14 cellular contexts compared by ENCODE assay signal in the genomic region with DNA sequence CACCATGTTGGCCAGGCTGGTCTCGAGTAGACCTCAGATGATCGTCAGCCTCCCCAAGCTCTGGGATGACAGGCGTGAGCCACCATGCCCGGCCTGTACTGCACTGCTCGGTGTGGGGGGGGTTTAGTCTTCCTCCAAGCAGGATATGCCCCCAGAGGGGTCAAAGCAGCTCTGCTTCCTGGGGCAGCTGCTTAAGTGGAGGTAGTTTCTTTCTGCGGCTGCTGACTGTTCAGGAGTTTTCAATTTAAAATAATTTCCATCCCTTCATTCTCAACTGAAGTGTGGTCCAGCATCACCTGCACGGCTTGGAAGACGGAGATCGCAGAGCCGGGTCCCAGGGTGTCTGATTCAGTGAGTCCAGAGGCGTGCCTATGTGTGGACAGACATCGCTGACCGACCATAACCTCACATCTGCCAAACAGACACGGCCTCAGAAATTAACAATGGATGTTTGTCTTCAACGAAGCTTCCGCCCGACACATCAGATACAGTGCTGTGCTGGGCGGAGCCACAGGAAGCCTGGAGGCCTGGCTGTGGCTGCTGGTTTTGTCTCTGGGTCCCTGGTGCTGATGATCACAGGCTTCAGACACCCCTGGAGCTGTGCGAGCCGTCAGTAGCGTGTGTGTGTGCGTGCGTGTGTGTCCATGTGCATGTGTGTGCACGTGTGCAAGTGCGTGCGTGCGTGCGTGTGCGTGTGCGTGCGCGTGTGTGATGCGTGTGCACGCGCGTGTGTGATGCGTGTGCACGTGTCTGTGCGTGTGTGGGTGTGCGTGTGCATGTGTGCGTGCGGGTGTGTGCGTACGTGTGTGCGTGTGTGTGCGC.
DNase-seq lines count a peak whose midpoint lies in the region; ATAC-seq and TF ChIP-seq lines count a peak whose summit lies in the region.
"Had no signal": no experiment of that assay in that cellular context is flagged by ENCODE, and none has a peak within 500 bp of the region (broad histone marks: within the 10 kb centered on the region; RNA-seq: fewer than 3 reads in every experiment).

No MANE protein-coding gene starts in this region.

- DNase-seq in SJCRH30 (peak; percentile 8 to 33), head of caudate nucleus (peak in 41 of 42 donors; percentile 18 to 86 (median 69)), neural progenitor cell (ENCODE audit: low spot score) (no peak), kidney glomerular epithelial cell (lab: John Stamatoyannopoulos, UW) (no peak), tibial artery (no peak), OCI-M1 (lab: John Stamatoyannopoulos, UW) (no peak)
- DNase-seq: aorta; NCI-H446 treated with DMSO at 0.1 percent for 48 hours; stimulated activated CD4-positive, alpha-beta T cell treated with anti-CD3 and anti-CD28 coated beads, Interleukin-12 subunit alpha, Interleukin-12 subunit beta, amount 100 ng/mL, for 4 hours; stimulated activated naive CD4-positive, alpha-beta T cell had no signal

- H3K4me3 ChIP-seq in BLaER1 treated with 17β-estradiol and CSF1 and Interleukin-3, amounts not matched to agents 10 nM and 100 nM, result no peak overlapping the region
- H3K4me3 ChIP-seq in SJCRH30, result no peak overlapping the region
- H3K4me3 ChIP-seq in neural progenitor cell, result no peak overlapping the region
- H3K4me3 ChIP-seq in tibial artery, result no peak overlapping the region

- peaks cover 15 to 55% (median 32%) of the 10 kb centered on the region in 10 experiments; a peak in 19 of 20 replicates for H3K4me1 ChIP-seq in BLaER1 treated with 17β-estradiol and CSF1 and Interleukin-3, amounts not matched to agents 10 nM and 100 nM
- no peaks in the 10 kb centered on the region for H3K4me1 ChIP-seq in SJCRH30
- H3K4me1 ChIP-seq in neural progenitor cell, result peaks cover 10% of the 10 kb centered on the region
- H3K4me1 ChIP-seq in tibial artery, result peaks cover 0 to 25% (median 4%) of the 10 kb centered on the region in 4 donors

- intact Hi-C loops in head of caudate nucleus (cut with DNase I) (no loop called here), tibial artery (cut with DNase I; ENCODE audit: low total_unique reads) (no loop called here)

- TF ChIP-seq CTCF in neural progenitor cell (IDR thresholded peaks at IDR 0.05), result no peak
- no peak for TF ChIP-seq CTCF in tibial artery (IDR thresholded peaks at IDR 0.05)

- ATAC-seq in HG03196 (IDR thresholded peaks at IDR 0.05; ENCODE audit: unreplicated experiment), result no peak

- H2AFZ ChIP-seq in neural progenitor cell (replicated peaks), result no peak overlapping the region

- no peaks in the 10 kb centered on the region for H4K20me1 ChIP-seq in BLaER1 treated with 17β-estradiol and CSF1 and Interleukin-3, amounts not matched to agents 10 nM and 100 nM
- no peaks in the 10 kb centered on the region for H4K20me1 ChIP-seq in neural progenitor cell (ENCODE audit: low read depth)

- H3K4me2 ChIP-seq in BLaER1 treated with 17β-estradiol and CSF1 and Interleukin-3, amounts not matched to agents 10 nM and 100 nM, result peak overlapping the region in 8 of 11 experiments; percentile 0 to 38 (median 17); a peak in 11 of 22 replicates
- H3K4me2 ChIP-seq in neural progenitor cell, result no peak overlapping the region

- H3K36me3 ChIP-seq in BLaER1 treated with 17β-estradiol and CSF1 and Interleukin-3, amounts not matched to agents 10 nM and 100 nM, result no peaks in the 10 kb centered on the region
- no peaks in the 10 kb centered on the region for H3K36me3 ChIP-seq in SJCRH30
- no peaks in the 10 kb centered on the region for H3K36me3 ChIP-seq in neural progenitor cell
- no peaks in the 10 kb centered on the region for H3K36me3 ChIP-seq in tibial artery

- H3K36me3 Mint-ChIP-seq in neural progenitor cell, result no peaks in the 10 kb centered on the region

- peaks cover 0 to 13% (median 5%) of the 10 kb centered on the region in 11 experiments; a peak in 15 of 22 replicates for H3K9me3 ChIP-seq in BLaER1 treated with 17β-estradiol and CSF1 and Interleukin-3, amounts not matched to agents 10 nM and 100 nM (replicated peaks in 1 of 11)
- no peaks in the 10 kb centered on the region for H3K9me3 ChIP-seq in SJCRH30 (replicated peaks)
- no peaks in the 10 kb centered on the region for H3K9me3 ChIP-seq in neural progenitor cell (ENCODE audit: low read depth)
- no peaks in the 10 kb centered on the region for H3K9me3 ChIP-seq in tibial artery

- peaks cover 7% of the 10 kb centered on the region for H3K9me3 Mint-ChIP-seq in neural progenitor cell

- no peaks in the 10 kb centered on the region for H3F3A ChIP-seq in neural progenitor cell (ENCODE audit: low read depth)

- peaks cover 4% of the 10 kb centered on the region for H3K27me3 Mint-ChIP-seq in neural progenitor cell (ENCODE audit: insufficient read depth, low read depth)

- H3K27ac Mint-ChIP-seq in neural progenitor cell, result peak overlapping the region; percentile 33
- H3K27ac Mint-ChIP-seq: T-helper 1 cell treated with Interleukin-12 subunit alpha and Interleukin-12 subunit beta and Interleukin-4 antibody, amounts not matched to agents 30 μg/mL and 1 μg/mL, for 36 hours had no signal

- H3K9ac ChIP-seq in BLaER1 treated with 17β-estradiol and CSF1 and Interleukin-3, amounts not matched to agents 10 nM and 100 nM, result no peak overlapping the region
- H3K9ac ChIP-seq in neural progenitor cell, result no peak overlapping the region

- H3K27ac ChIP-seq in BLaER1 treated with 17β-estradiol and CSF1 and Interleukin-3, amounts not matched to agents 10 nM and 100 nM, result no peak overlapping the region
- H3K27ac ChIP-seq in SJCRH30 (no peak overlapping the region), neural progenitor cell (no peak overlapping the region), tibial artery (no peak overlapping the region)
- H3K27ac ChIP-seq: epithelial cell of prostate had no signal

- H3K4me3 Mint-ChIP-seq in neural progenitor cell, result peak overlapping the region; percentile 43
- H3K4me3 Mint-ChIP-seq: T-helper 1 cell treated with Interleukin-12 subunit alpha and Interleukin-12 subunit beta and Interleukin-4 antibody, amounts not matched to agents 30 μg/mL and 1 μg/mL, for 36 hours had no signal

- no peaks in the 10 kb centered on the region for H3K79me2 ChIP-seq in neural progenitor cell (ENCODE audit: low read depth)

- peaks cover 30% of the 10 kb centered on the region for H3K4me1 Mint-ChIP-seq in neural progenitor cell

- H3K27me3 ChIP-seq in BLaER1 treated with 17β-estradiol and CSF1 and Interleukin-3, amounts not matched to agents 10 nM and 100 nM, result no peaks in the 10 kb centered on the region
- H3K27me3 ChIP-seq in SJCRH30 (no peaks in the 10 kb centered on the region), neural progenitor cell (no peaks in the 10 kb centered on the region), tibial artery (no peaks in the 10 kb centered on the region)

Comparison
In these comparisons a context has a peak if more than half of its experiments do, and no peak if none do; other contexts are left out.
1. DNase-seq: peak in SJCRH30 (2 of 2) and head of caudate nucleus (41 of 42); none in neural progenitor cell (single experiment), kidney glomerular epithelial cell (single experiment), tibial artery (0 of 2) and OCI-M1 (single experiment).